In genomic region chr2:224403657-224404056, GRCh38 we compare ENCODE assay signal across 37 cellular contexts. TPM values are rescaled to one million over a fixed set of nuclear protein-coding genes. Genes with fewer than 3 reads are reported as not detected.
"Had no signal": no experiment of that assay in that cellular context is flagged by ENCODE, and none has a peak within 500 bp of the region (broad histone marks: within the 10 kb centered on the region; RNA-seq: fewer than 3 reads in every experiment).

No MANE protein-coding gene starts in this region.

- H3K27me3 ChIP-seq: brain microvascular endothelial cell, dorsolateral prefrontal cortex, esophagus squamous epithelium had no signal

- H3K4me3 ChIP-seq: coronary artery, dorsolateral prefrontal cortex, esophagus squamous epithelium had no signal

- H3K27ac ChIP-seq: brain microvascular endothelial cell, coronary artery, dorsolateral prefrontal cortex, epithelial cell of prostate, WERI-Rb-1 had no signal

- H3K36me3 ChIP-seq: brain microvascular endothelial cell, esophagus squamous epithelium, WERI-Rb-1 had no signal

- ATAC-seq: activated CD4-positive, alpha-beta T cell treated with anti-CD3 and anti-CD28 coated beads for 36 hours; activated CD8-positive, alpha-beta memory T cell treated with anti-CD3 and anti-CD28 coated beads, Interleukin-2, amount 10 ng/mL, durations not matched to agents 7 days and 5 days; activated CD8-positive, alpha-beta T cell treated with anti-CD3 and anti-CD28 coated beads, Interleukin-2, amount 10 ng/mL, durations not matched to agents 7 days and 5 days; activated naive CD4-positive, alpha-beta T cell treated with anti-CD3 and anti-CD28 coated beads, Interleukin-2, amount 50 U/mL, for 72 hours; T-helper 17 cell had no signal

- H3K9me3 Mint-ChIP-seq: activated CD4-positive, alpha-beta memory T cell treated with anti-CD3 and anti-CD28 coated beads for 36 hours; activated naive CD4-positive, alpha-beta T cell treated with anti-CD3 and anti-CD28 coated beads, Interleukin-2, amount 10 ng/mL, durations not matched to agents 7 days and 5 days; activated naive CD8-positive, alpha-beta T cell treated with anti-CD3 and anti-CD28 coated beads, Interleukin-2, amount 10 ng/mL, durations not matched to agents 7 days and 5 days; activated T-helper 1 cell treated with anti-CD3 and anti-CD28 coated beads, Interleukin-12 subunit alpha, Interleukin-12 subunit beta, Interleukin-2, Interleukin-4 antibody, amounts not matched to agents 30 ng/mL and 10 ng/mL and 1 ng/mL, durations not matched to agents 14 hours and 24 hours and 36 hours; central memory CD8-positive, alpha-beta T cell; dendritic cell treated with granulocyte-macrophage colony-stimulating factor and Interleukin-4, amounts not matched to agents 40 ng/mL and 50 ng/mL, for 4 days; T-helper 2 cell treated with Interferon-gamma antibody and Interleukin-4, amounts not matched to agents 5 μg/mL and 100 μg/mL, for 36 hours had no signal

- H3K36me3 Mint-ChIP-seq: activated CD8-positive, alpha-beta memory T cell treated with anti-CD3 and anti-CD28 coated beads, Interleukin-2, amount 10 ng/mL, durations not matched to agents 7 days and 5 days; activated naive CD8-positive, alpha-beta T cell treated with anti-CD3 and anti-CD28 coated beads, Interleukin-2, amount 10 ng/mL, durations not matched to agents 7 days and 5 days had no signal

- H3K9me3 ChIP-seq: esophagus squamous epithelium had no signal

- H3K27me3 Mint-ChIP-seq: dendritic cell treated with granulocyte-macrophage colony-stimulating factor and Interleukin-4, amounts not matched to agents 40 ng/mL and 50 ng/mL, for 4 days had no signal

- H3K4me3 Mint-ChIP-seq: activated CD4-positive, alpha-beta memory T cell treated with anti-CD3 and anti-CD28 coated beads for 36 hours; activated CD4-positive, alpha-beta T cell treated with anti-CD3 and anti-CD28 coated beads for 36 hours; activated CD4-positive, alpha-beta T cell treated with anti-CD3 and anti-CD28 coated beads, Interleukin-2, amount 10 ng/mL, durations not matched to agents 24 days and 14 days; activated CD8-positive, alpha-beta memory T cell treated with anti-CD3 and anti-CD28 coated beads, Interleukin-2, amount 10 ng/mL, durations not matched to agents 7 days and 5 days; activated CD8-positive, alpha-beta T cell treated with anti-CD3 and anti-CD28 coated beads, Interleukin-2, amount 10 ng/mL, durations not matched to agents 7 days and 5 days; activated naive CD4-positive, alpha-beta T cell treated with anti-CD3 and anti-CD28 coated beads, Interleukin-2, amount 10 ng/mL, durations not matched to agents 7 days and 5 days; activated naive CD8-positive, alpha-beta T cell treated with anti-CD3 and anti-CD28 coated beads, Interleukin-2, amount 10 ng/mL, durations not matched to agents 7 days and 5 days; activated T-helper 1 cell treated with anti-CD3 and anti-CD28 coated beads, Interleukin-12 subunit alpha, Interleukin-12 subunit beta, Interleukin-2, Interleukin-4 antibody, amounts not matched to agents 30 ng/mL and 10 ng/mL and 1 ng/mL, durations not matched to agents 14 hours and 24 hours and 36 hours; central memory CD8-positive, alpha-beta T cell; dendritic cell treated with granulocyte-macrophage colony-stimulating factor and Interleukin-4, amounts not matched to agents 40 ng/mL and 50 ng/mL, for 4 days; endodermal cell; T-helper 17 cell; T-helper 2 cell treated with Interferon-gamma antibody and Interleukin-4, amounts not matched to agents 5 μg/mL and 100 μg/mL, for 36 hours had no signal

- H3K4me1 Mint-ChIP-seq: central memory CD8-positive, alpha-beta T cell had no signal

- DNase-seq: activated CD4-positive, alpha-beta memory T cell treated with anti-CD3 and anti-CD28 coated beads for 36 hours; activated CD4-positive, alpha-beta T cell treated with anti-CD3 and anti-CD28 coated beads for 36 hours; activated CD4-positive, alpha-beta T cell treated with anti-CD3 and anti-CD28 coated beads, Interleukin-2, amount 10 ng/mL, durations not matched to agents 24 days and 14 days; activated CD4-positive, CD25-positive, alpha-beta regulatory T cell; activated CD4-positive, CD25-positive, alpha-beta regulatory T cell treated with anti-CD3 and anti-CD28 coated beads, Interleukin-2, amount 50 U/mL, for 72 hours; activated CD8-positive, alpha-beta memory T cell treated with anti-CD3 and anti-CD28 coated beads, Interleukin-2, amount 10 ng/mL, durations not matched to agents 7 days and 5 days; activated CD8-positive, alpha-beta memory T cell treated with anti-CD3 and anti-CD28 coated beads, Interleukin-2, amount 50 U/mL, for 4 hours; activated CD8-positive, alpha-beta T cell treated with anti-CD3 and anti-CD28 coated beads, Interleukin-2, amount 10 ng/mL, durations not matched to agents 7 days and 5 days; activated effector memory CD4-positive, alpha-beta T cell treated with anti-CD3 and anti-CD28 coated beads, Interleukin-2, amount 50 U/mL, for 16 hours; activated naive CD4-positive, alpha-beta T cell treated with anti-CD3 and anti-CD28 coated beads, Interleukin-2, amount 10 ng/mL, durations not matched to agents 7 days and 5 days; activated naive CD8-positive, alpha-beta T cell treated with anti-CD3 and anti-CD28 coated beads, Interleukin-2, amount 10 ng/mL, durations not matched to agents 7 days and 5 days; activated T-cell treated with anti-CD3 and anti-CD28 coated beads, Interleukin-2, amount 50 U/mL, for 1 hour; activated T-cell treated with anti-CD3 and anti-CD28 coated beads, Interleukin-2, amount 50 U/mL, for 48 hours; amniotic stem cell; anterior cingulate cortex; brain microvascular endothelial cell; dorsolateral prefrontal cortex; effector memory CD4-positive, alpha-beta T cell; endodermal cell; esophagus squamous epithelium; foreskin melanocyte; head of caudate nucleus; T-helper 1 cell; T-helper 17 cell; T1000; WERI-Rb-1 had no signal

- FAIRE-seq: astrocyte, bronchial epithelial cell had no signal

- H3K27ac Mint-ChIP-seq: activated CD4-positive, alpha-beta memory T cell treated with anti-CD3 and anti-CD28 coated beads for 36 hours; activated CD4-positive, alpha-beta T cell treated with anti-CD3 and anti-CD28 coated beads for 36 hours; activated CD4-positive, alpha-beta T cell treated with anti-CD3 and anti-CD28 coated beads, Interleukin-2, amount 10 ng/mL, durations not matched to agents 24 days and 14 days; activated CD8-positive, alpha-beta memory T cell treated with anti-CD3 and anti-CD28 coated beads, Interleukin-2, amount 10 ng/mL, durations not matched to agents 7 days and 5 days; activated CD8-positive, alpha-beta T cell treated with anti-CD3 and anti-CD28 coated beads, Interleukin-2, amount 10 ng/mL, durations not matched to agents 7 days and 5 days; activated naive CD4-positive, alpha-beta T cell treated with anti-CD3 and anti-CD28 coated beads, Interleukin-2, amount 10 ng/mL, durations not matched to agents 7 days and 5 days; activated naive CD4-positive, alpha-beta T cell treated with anti-CD3 and anti-CD28 coated beads, Interleukin-2, amount 50 U/mL, for 72 hours; activated naive CD8-positive, alpha-beta T cell treated with anti-CD3 and anti-CD28 coated beads, Interleukin-2, amount 10 ng/mL, durations not matched to agents 7 days and 5 days; activated T-helper 1 cell treated with anti-CD3 and anti-CD28 coated beads, Interleukin-12 subunit alpha, Interleukin-12 subunit beta, Interleukin-2, Interleukin-4 antibody, amounts not matched to agents 30 ng/mL and 10 ng/mL and 1 ng/mL, durations not matched to agents 14 hours and 24 hours and 36 hours; activated T-helper 2 cell treated with anti-CD3 and anti-CD28 coated beads, Interferon-gamma antibody, Interleukin-2, Interleukin-4, amounts not matched to agents 10 μg/mL and 5 μg/mL and 100 μg/mL, durations not matched to agents 14 hours and 24 hours and 36 hours; dendritic cell treated with granulocyte-macrophage colony-stimulating factor and Interleukin-4, amounts not matched to agents 40 ng/mL and 50 ng/mL, for 4 days; endodermal cell; T-helper 17 cell had no signal

RNA-seq across cellular contexts. Expression of gene FAM124B, which starts 1.8 kb away (rescaled TPM):
- total RNA-seq: astrocyte, bronchial epithelial cell, fibroblast of lung had no signal
- polyA plus RNA-seq: fibroblast of lung had no signal
